In the genomic region with DNA sequence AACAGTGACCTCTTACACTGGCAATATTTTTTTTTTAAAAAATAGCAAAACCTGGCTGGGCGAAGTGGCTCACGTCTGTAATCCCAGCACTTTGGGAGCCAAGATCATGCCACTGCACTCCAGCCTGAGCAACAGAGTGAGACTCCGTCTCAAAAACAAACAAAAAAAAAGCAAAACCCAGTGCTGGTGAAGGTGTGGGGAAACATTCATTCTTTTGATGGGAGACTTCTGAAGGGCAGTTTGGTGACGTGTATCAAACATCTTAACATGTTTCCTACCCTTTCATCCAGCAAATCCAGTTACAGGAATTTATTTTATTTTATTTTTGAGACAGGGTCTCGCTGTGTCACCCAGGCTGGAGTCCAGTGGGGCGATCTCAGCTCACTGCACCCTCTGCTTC, we compare ENCODE assay signal across 8 cellular contexts.
"Had no signal": no experiment of that assay in that cellular context is flagged by ENCODE, and none has a peak within 500 bp of the region (broad histone marks: within the 10 kb centered on the region; RNA-seq: fewer than 3 reads in every experiment).

No MANE protein-coding gene starts in this region.

- FAIRE-seq: G401.6, GM12878, GM12891, GM12892, GM18507, GM19239 had no signal

- H3K4me3 ChIP-seq: GM12878 had no signal

- DNase-seq: GDM1, GF-D8 had no signal

- ATAC-seq: GM12878 had no signal
